In genomic region chr15:75349851-75350588, GRCh38 we compare ENCODE assay signal across 9 cellular contexts. TPM values are rescaled to one million over a fixed set of nuclear protein-coding genes. Genes with fewer than 3 reads are reported as not detected.
DNase-seq lines count a peak whose midpoint lies in the region; ATAC-seq and TF ChIP-seq lines count a peak whose summit lies in the region.
"Had no signal": no experiment of that assay in that cellular context is flagged by ENCODE, and none has a peak within 500 bp of the region (broad histone marks: within the 10 kb centered on the region; RNA-seq: fewer than 3 reads in every experiment).

No MANE protein-coding gene starts in this region.

- H3K27ac ChIP-seq in PC-3 (ENCODE audit: low read length), result no peak overlapping the region

- H4K20me1 ChIP-seq in PC-3 (ENCODE audit: low read length), result no peaks in the 10 kb centered on the region

- intact Hi-C loops in sciatic nerve (cut with DNase I), result no loop called here
- intact Hi-C loops in PC-3 (cut with micrococcal nuclease), result no loop called here

- no peak overlapping the region for H3K9ac ChIP-seq in PC-3 (ENCODE audit: low read length)

- no peaks in the 10 kb centered on the region for H3K9me3 ChIP-seq in PC-3 (ENCODE audit: low read length)

- TF ChIP-seq CTCF in PC-3 (conservative IDR thresholded peaks at IDR 0.05; ENCODE audit: low read depth, low read length), result no peak

- H3K4me1 ChIP-seq in PC-3 (ENCODE audit: insufficient read depth, low read length), result no peaks in the 10 kb centered on the region; the same call in 1 of the 2 replicates

- CTCF ChIA-PET in PC-3 (lab: Charles Lee), result no interaction called here

- no TSS peak for BruUV-seq in PC-3 (replicated peaks; lab: Mats Ljungman, UMichigan)

- POLR2A ChIA-PET in PC-3 (lab: Charles Lee; ENCODE audit: unreplicated experiment), result no interaction called here

- no peaks in the 10 kb centered on the region for H3F3A ChIP-seq in PC-3 (ENCODE audit: low read length, unreplicated experiment)

- H3K4me2 ChIP-seq in PC-3 (ENCODE audit: low read length), result no peak overlapping the region

- no peaks in the 10 kb centered on the region for H3K27me3 ChIP-seq in PC-3 (ENCODE audit: low read length)

- ATAC-seq in GM21390 (IDR thresholded peaks at IDR 0.05; ENCODE audit: unreplicated experiment) (peak; percentile 48), HG02588 (IDR thresholded peaks at IDR 0.05; ENCODE audit: unreplicated experiment) (no peak), sciatic nerve (no peak), PC-3 (no peak)

- H2AFZ ChIP-seq in PC-3 (ENCODE audit: low read length), result no peak overlapping the region

- H3K36me3 ChIP-seq in PC-3 (ENCODE audit: low read depth, low read length), result no peaks in the 10 kb centered on the region

- no peak overlapping the region for H3K4me3 ChIP-seq in PC-3 (ENCODE audit: low read length)

- H3K9me2 ChIP-seq in PC-3 (replicated peaks; ENCODE audit: low read length), result no peaks in the 10 kb centered on the region

- peak; percentile 77 for DNase-seq in SKM-1 treated with dmso at 0.1 percent for 144 hours (lab: John Stamatoyannopoulos, UW; ENCODE audit: unreplicated experiment)
- peak; percentile 32 for DNase-seq in activated naive CD4-positive, alpha-beta T cell treated with anti-CD3 and anti-CD28 coated beads, Interleukin-2, amount 50 U/mL, for 16 hours
- peak; percentile 29 to 51 for DNase-seq in stimulated activated CD4-positive, alpha-beta T cell treated with anti-CD3 and anti-CD28 coated beads, Interleukin-4, amount 100 ng/mL, for 4 hours
- no peak for DNase-seq in sciatic nerve (ENCODE audit: low spot score)
- DNase-seq in HuH-7 (ENCODE audit: low spot score), result no peak
- DNase-seq in PC-3, result no peak
- DNase-seq: IMR-90 had no signal

- H3K79me2 ChIP-seq in PC-3 (ENCODE audit: low read length), result no peaks in the 10 kb centered on the region

RNA-seq across cellular contexts. Expression of gene NEIL1, which starts 3.2 kb away (rescaled TPM):
- 51.6 TPM for total RNA-seq in sciatic nerve
- total RNA-seq in PC-3 (2014; rRNA removed), result 4.1 and 14.3 TPM in 2 replicates

RNA-seq across cellular contexts. Expression of gene COMMD4, which starts 14.2 kb away (rescaled TPM):
- total RNA-seq in sciatic nerve, result 36.8 TPM
- total RNA-seq in PC-3 (2014; rRNA removed), result 116 and 125 TPM in 2 replicates

RNA-seq across cellular contexts. Expression of gene MAN2C1, which starts 18.4 kb away (rescaled TPM):
- total RNA-seq in sciatic nerve (231 TPM), PC-3 (2014; rRNA removed) (120 and 126 TPM in 2 replicates)

Comparison
In these comparisons a context has a peak if more than half of its experiments do, and no peak if none do; other contexts are left out.
1. DNase-seq: peak in SKM-1 treated with dmso at 0.1 percent for 144 hours (single experiment), activated naive CD4-positive, alpha-beta T cell treated with anti-CD3 and anti-CD28 coated beads, Interleukin-2, amount 50 U/mL, for 16 hours (single experiment) and stimulated activated CD4-positive, alpha-beta T cell treated with anti-CD3 and anti-CD28 coated beads, Interleukin-4, amount 100 ng/mL, for 4 hours (2 of 2); none in sciatic nerve (single experiment), HuH-7 (single experiment) and PC-3 (single experiment).